ENCODE assay signal across 18 cellular contexts in genomic region chr5:136033848-136034247, GRCh38. TPM values are rescaled to one million over a fixed set of nuclear protein-coding genes. Genes with fewer than 3 reads are reported as not detected.
DNase-seq lines count a peak whose midpoint lies in the region; ATAC-seq and TF ChIP-seq lines count a peak whose summit lies in the region.
"Had no signal": no experiment of that assay in that cellular context is flagged by ENCODE, and none has a peak within 500 bp of the region (broad histone marks: within the 10 kb centered on the region; RNA-seq: fewer than 3 reads in every experiment).

No MANE protein-coding gene starts in this region.

- H3K27me3 ChIP-seq in GM23248 (replicated peaks; ENCODE audit: insufficient read depth) (no peaks in the 10 kb centered on the region), skeletal muscle satellite cell (ENCODE audit: control insufficient read depth, insufficient read depth, low read length) (no peaks in the 10 kb centered on the region)

- H3K9me3 ChIP-seq in GM23248 (ENCODE audit: low read depth) (no peaks in the 10 kb centered on the region), skeletal muscle satellite cell (replicated peaks; ENCODE audit: low read length) (no peaks in the 10 kb centered on the region)
- H3K9me3 ChIP-seq: mucosa of descending colon had no signal

- no peak for ATAC-seq in HG03097 (IDR thresholded peaks at IDR 0.05; ENCODE audit: low FRiP score, unreplicated experiment)
- ATAC-seq in activated CD8-positive, alpha-beta T cell treated with anti-CD3 and anti-CD28 coated beads, Interleukin-2, amount 10 ng/mL, durations not matched to agents 7 days and 5 days: no peak
- ATAC-seq: HCT116, mucosa of descending colon had no signal

- POLR2A ChIA-PET in RWPE1 (lab: Yijun Ruan, JAX; ENCODE audit: low non-redundant PET): interaction anchor here (0.7 kb wide), 1 partner anchor 33 kb away, joined by 3 read pairs; no protein-coding TSS in a partner anchor
- POLR2A ChIA-PET in activated CD8-positive, alpha-beta T cell treated with anti-CD3 and anti-CD28 coated beads, Interleukin-2, amount 10 ng/mL, durations not matched to agents 7 days and 5 days (lab: Charles Lee): no interaction called here

- WGBS in GM23248 (ENCODE audit: low coverage in 1 of 2, low lambda C conversion rate in 2 of 2, missing lambda C conversion rate in 2 of 2), 2 experiments: 30 to 33% methylated on average over 5 of the region's 5 CpGs

- no peaks in the 10 kb centered on the region for H3K36me3 Mint-ChIP-seq in activated CD8-positive, alpha-beta T cell treated with anti-CD3 and anti-CD28 coated beads, Interleukin-2, amount 10 ng/mL, durations not matched to agents 7 days and 5 days (ENCODE audit: low read depth)
- H3K36me3 Mint-ChIP-seq: activated naive CD4-positive, alpha-beta T cell treated with anti-CD3 and anti-CD28 coated beads, Interleukin-2, amount 10 ng/mL, durations not matched to agents 7 days and 5 days had no signal

- CTCF ChIA-PET in RWPE1 (lab: Yijun Ruan, JAX): interaction anchor here (0.6 to 1.1 kb wide), 2 partner anchors 23 to 335 kb away, joined by 4 to 6 read pairs; no protein-coding TSS in a partner anchor
- CTCF ChIA-PET in activated CD8-positive, alpha-beta T cell treated with anti-CD3 and anti-CD28 coated beads, Interleukin-2, amount 10 ng/mL, durations not matched to agents 7 days and 5 days (lab: Charles Lee): no interaction called here

- DNase-seq in GM23248 (peak; percentile 65), RWPE1 (ENCODE audit: low spot score) (peak; percentile 87), fibroblast of peridontal ligament (ENCODE audit: extremely low read depth) (peak; percentile 50)
- no peak for DNase-seq in activated CD8-positive, alpha-beta memory T cell treated with anti-CD3 and anti-CD28 coated beads for 24 hours
- no peak for DNase-seq in activated CD8-positive, alpha-beta T cell treated with anti-CD3 and anti-CD28 coated beads, Interleukin-2, amount 10 ng/mL, durations not matched to agents 7 days and 5 days
- DNase-seq: activated CD8-positive, alpha-beta memory T cell treated with anti-CD3 and anti-CD28 coated beads, Interleukin-2, amount 50 U/mL, for 4 hours; activated naive CD4-positive, alpha-beta T cell treated with anti-CD3 and anti-CD28 coated beads, Interleukin-2, amount 10 ng/mL, durations not matched to agents 7 days and 5 days; CD4-positive, CD25-positive, alpha-beta regulatory T cell; central memory CD4-positive, alpha-beta T cell; mucosa of descending colon; NCI-H69; RPMI8226; T-helper 2 cell had no signal

- peak overlapping the region; percentile 96 for H3K9ac ChIP-seq in GM23248
- H3K9ac ChIP-seq in skeletal muscle satellite cell (ENCODE audit: low read depth, low read length): peak overlapping the region; percentile 91
- H3K9ac ChIP-seq: KMS-11 had no signal

- H3K9me2 ChIP-seq in GM23248 (ENCODE audit: insufficient read depth): no peaks in the 10 kb centered on the region

- H3K4me1 Mint-ChIP-seq in activated CD8-positive, alpha-beta T cell treated with anti-CD3 and anti-CD28 coated beads, Interleukin-2, amount 10 ng/mL, durations not matched to agents 7 days and 5 days (ENCODE audit: low read depth): peaks cover 24% of the 10 kb centered on the region

- TF ChIP-seq CTCF in RWPE1 (conservative IDR thresholded peaks at IDR 0.05; ENCODE audit: low read depth): no peak

- H3F3A ChIP-seq in GM23248 (ENCODE audit: insufficient read depth): peaks cover 94% of the 10 kb centered on the region

- H3K4me2 ChIP-seq in GM23248 (ENCODE audit: unreplicated experiment) (no peak overlapping the region), skeletal muscle satellite cell (ENCODE audit: low read length) (peak overlapping the region; percentile 95)
- H3K4me2 ChIP-seq: KMS-11 had no signal

- H3K9me3 Mint-ChIP-seq in activated CD8-positive, alpha-beta T cell treated with anti-CD3 and anti-CD28 coated beads, Interleukin-2, amount 10 ng/mL, durations not matched to agents 7 days and 5 days (ENCODE audit: insufficient read depth): no peaks in the 10 kb centered on the region
- H3K9me3 Mint-ChIP-seq: activated naive CD4-positive, alpha-beta T cell treated with anti-CD3 and anti-CD28 coated beads, Interleukin-2, amount 10 ng/mL, durations not matched to agents 7 days and 5 days; stimulated activated naive CD8-positive, alpha-beta T cell treated with anti-CD3 and anti-CD28 coated beads, Interleukin-15, Interleukin-2, amounts not matched to agents 100 ng/mL and 50 ng/mL, for 24 hours had no signal

- H3K4me1 ChIP-seq in GM23248 (ENCODE audit: insufficient read depth) (peaks cover 66% of the 10 kb centered on the region), skeletal muscle satellite cell (ENCODE audit: control insufficient read depth, insufficient read depth, low read length) (peaks cover 82% of the 10 kb centered on the region)

- no peaks in the 10 kb centered on the region for H4K20me1 ChIP-seq in GM23248 (ENCODE audit: insufficient read depth)

- no peak overlapping the region for H3K4me3 Mint-ChIP-seq in activated CD8-positive, alpha-beta T cell treated with anti-CD3 and anti-CD28 coated beads, Interleukin-2, amount 10 ng/mL, durations not matched to agents 7 days and 5 days
- H3K4me3 Mint-ChIP-seq: activated naive CD4-positive, alpha-beta T cell treated with anti-CD3 and anti-CD28 coated beads, Interleukin-2, amount 10 ng/mL, durations not matched to agents 7 days and 5 days; stimulated activated naive CD8-positive, alpha-beta T cell treated with anti-CD3 and anti-CD28 coated beads, Interleukin-15, Interleukin-2, amounts not matched to agents 100 ng/mL and 50 ng/mL, for 24 hours had no signal

- peak overlapping the region; percentile 90 for H3K27ac ChIP-seq in GM23248
- H3K27ac ChIP-seq in RWPE1: peak overlapping the region; percentile 89
- H3K27ac ChIP-seq: KMS-11 had no signal

- H3K4me3 ChIP-seq in GM23248 (no peak overlapping the region), skeletal muscle satellite cell (ENCODE audit: low read length) (no peak overlapping the region)
- H3K4me3 ChIP-seq: mucosa of descending colon had no signal

- in situ Hi-C loops in GM23248 (cut with MboI): no loop called here

- no peak overlapping the region for H3K27ac Mint-ChIP-seq in activated CD8-positive, alpha-beta T cell treated with anti-CD3 and anti-CD28 coated beads, Interleukin-2, amount 10 ng/mL, durations not matched to agents 7 days and 5 days
- H3K27ac Mint-ChIP-seq: activated naive CD4-positive, alpha-beta T cell treated with anti-CD3 and anti-CD28 coated beads, Interleukin-2, amount 10 ng/mL, durations not matched to agents 7 days and 5 days; stimulated activated naive CD8-positive, alpha-beta T cell treated with anti-CD3 and anti-CD28 coated beads, Interleukin-15, Interleukin-2, amounts not matched to agents 100 ng/mL and 50 ng/mL, for 24 hours had no signal

- no peak overlapping the region for H2AFZ ChIP-seq in GM23248

- H3K79me2 ChIP-seq in GM23248 (ENCODE audit: insufficient read depth): peaks cover 84% of the 10 kb centered on the region

- peaks cover 61% of the 10 kb centered on the region for H3K36me3 ChIP-seq in GM23248 (ENCODE audit: low read depth)
- H3K36me3 ChIP-seq in skeletal muscle satellite cell (ENCODE audit: insufficient read depth, low read length): peaks cover 80% of the 10 kb centered on the region

- H3K27me3 Mint-ChIP-seq in activated CD8-positive, alpha-beta T cell treated with anti-CD3 and anti-CD28 coated beads, Interleukin-2, amount 10 ng/mL, durations not matched to agents 7 days and 5 days (ENCODE audit: low read depth): peaks cover 7% of the 10 kb centered on the region

RNA-seq across cellular contexts. Expression of gene TGFBI, which starts 5.1 kb away (rescaled TPM):
- 7,109 and 7,351 TPM in 2 replicates for total RNA-seq in GM23248 (2014; rRNA removed; shearing (Covaris generic))
- 7,159 and 7,358 TPM in 2 replicates for polyA plus RNA-seq in GM23248 (2016; fragmentation: Nextera tagmentation; extraction: Ambion mirVana)
- 1,248 and 1,783 TPM in 2 replicates for total RNA-seq in skeletal muscle satellite cell (2012; rRNA removed)
- not detected for total RNA-seq in activated CD8-positive, alpha-beta T cell treated with anti-CD3 and anti-CD28 coated beads, Interleukin-2, amount 10 ng/mL, durations not matched to agents 7 days and 5 days

Comparison
In these comparisons a context has a peak if more than half of its experiments do, and no peak if none do; other contexts are left out.
1. DNase-seq: peak in GM23248 (single experiment), RWPE1 (single experiment) and fibroblast of peridontal ligament (single experiment); none in activated CD8-positive, alpha-beta memory T cell treated with anti-CD3 and anti-CD28 coated beads for 24 hours (single experiment) and activated CD8-positive, alpha-beta T cell treated with anti-CD3 and anti-CD28 coated beads, Interleukin-2, amount 10 ng/mL, durations not matched to agents 7 days and 5 days (single experiment).
2. RNA of gene TGFBI, which starts 5.1 kb away (total RNA-seq): 7,109 to 7,351 TPM in GM23248; not detected in activated CD8-positive, alpha-beta T cell treated with anti-CD3 and anti-CD28 coated beads, Interleukin-2, amount 10 ng/mL, durations not matched to agents 7 days and 5 days; every median in the first group is over 1,000 times any median in the second.